ENCODE assay signal across 9 cellular contexts in the genomic region with DNA sequence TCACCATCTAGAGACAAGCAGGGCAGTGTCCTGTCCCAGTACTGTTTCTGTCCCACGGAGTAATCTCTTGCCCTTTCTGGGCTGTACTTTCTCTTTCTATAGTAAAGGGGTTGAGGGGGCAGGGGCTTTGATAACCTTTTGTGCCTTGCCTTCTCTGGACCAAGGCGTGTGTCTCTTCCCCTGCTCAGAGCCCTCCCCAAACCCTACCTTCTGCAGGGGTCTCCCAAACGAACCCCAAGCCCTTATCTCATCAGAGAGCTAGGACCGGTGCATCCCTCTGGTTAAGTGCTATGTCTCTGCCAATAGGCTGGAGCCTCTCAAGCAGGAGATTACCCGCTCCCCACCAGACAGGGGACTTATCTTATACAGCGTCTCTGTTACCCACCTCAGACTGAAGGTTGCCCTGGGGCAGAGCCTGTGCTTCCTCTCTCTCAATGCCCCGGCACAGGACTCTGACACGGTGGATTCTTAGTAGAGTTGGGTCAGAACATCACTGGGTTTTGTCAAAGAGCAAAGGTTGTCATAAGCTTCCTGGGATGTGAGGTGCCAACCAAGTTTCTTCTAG. TPM values are rescaled to one million over a fixed set of nuclear protein-coding genes. Genes with fewer than 3 reads are reported as not detected.
DNase-seq lines count a peak whose midpoint lies in the region; ATAC-seq and TF ChIP-seq lines count a peak whose summit lies in the region.
"Had no signal": no experiment of that assay in that cellular context is flagged by ENCODE, and none has a peak within 500 bp of the region (broad histone marks: within the 10 kb centered on the region; RNA-seq: fewer than 3 reads in every experiment).

No MANE protein-coding gene starts in this region.

- peaks cover 39% of the 10 kb centered on the region for H3K9me1 ChIP-seq in IMR-90 (ENCODE audit: insufficient read depth, low read length)

- peak overlapping the region; percentile 23; the same call in 1 of the 3 replicates for H2BK15ac ChIP-seq in IMR-90 (ENCODE audit: low read depth, low read length)

- peak overlapping the region; percentile 10 for H3K18ac ChIP-seq in IMR-90 (ENCODE audit: low read depth, low read length)

- H3K14ac ChIP-seq in IMR-90 (replicated peaks; ENCODE audit: low read depth, low read length), result peak overlapping the region; percentile 78; the same call in 1 of the 2 replicates

- intact Hi-C loops in IMR-90 (cut with micrococcal nuclease), result loop anchor here (5.0 kb wide), 2 partner anchors 143 to 183 kb away; a partner anchor contains a TSS

- H3K27ac ChIP-seq in IMR-90 (ENCODE audit: insufficient read depth, low read length) (peak overlapping the region; percentile 74), brain microvascular endothelial cell (no peak overlapping the region), mucosa of rectum (ENCODE audit: low read depth in 2 of 2, low read length in 2 of 2) (peak overlapping the region; percentile 62 to 86)

- dilution Hi-C loops in IMR-90 (cut with HindIII; ENCODE audit: low sequenced_read_pairs, unreplicated experiment), result no loop called here

- H4K91ac ChIP-seq in IMR-90 (ENCODE audit: insufficient read depth, low read depth, low read length), result peak overlapping the region; percentile 44; the same call in 1 of the 2 replicates

- CTCF ChIA-PET in AG04449 (lab: Yijun Ruan, JAX) (interaction anchor here (1.3 to 2.4 kb wide), 3 partner anchors 9 to 117 kb away, joined by 3 to 11 read pairs (median 5); no protein-coding TSS in a partner anchor), IMR-90 (lab: Yijun Ruan, JAX) (interaction anchor here (0.7 kb wide), 1 partner anchor 21 kb away, joined by 3 read pairs; no protein-coding TSS in a partner anchor)

- H3K27me3 ChIP-seq in IMR-90 (ENCODE audit: control insufficient read depth, insufficient read depth, low read length), result no peaks in the 10 kb centered on the region
- no peaks in the 10 kb centered on the region for H3K27me3 ChIP-seq in brain microvascular endothelial cell (replicated peaks)
- H3K27me3 ChIP-seq in mucosa of rectum (ENCODE audit: control insufficient read depth in 2 of 2, insufficient read depth in 2 of 2, low read length in 2 of 2), result peaks cover 0 to 6% of the 10 kb centered on the region in 2 donors

- H2BK5ac ChIP-seq in IMR-90 (ENCODE audit: low read depth, low read length, poor library complexity, severe bottlenecking), result peak overlapping the region; percentile 57

- TF ChIP-seq POLR2A in IMR-90 (IDR thresholded peaks at IDR 0.05; ENCODE audit: low read depth, low read length), result no peak

- H3K4me2 ChIP-seq in IMR-90 (ENCODE audit: low read depth, low read length), result peak overlapping the region; percentile 92

- no peak overlapping the region for H2AFZ ChIP-seq in IMR-90 (replicated peaks; ENCODE audit: low read length, poor library complexity)

- no peaks in the 10 kb centered on the region for H3K9me3 ChIP-seq in IMR-90 (ENCODE audit: control insufficient read depth, insufficient read depth, low read length)
- no peaks in the 10 kb centered on the region for H3K9me3 ChIP-seq in mucosa of rectum (ENCODE audit: control insufficient read depth in 2 of 2, low read length in 2 of 2)

- H4K20me1 ChIP-seq in IMR-90 (ENCODE audit: insufficient read depth, low read length), result peaks cover 68% of the 10 kb centered on the region

- H2AK9ac ChIP-seq in IMR-90 (replicated peaks; ENCODE audit: low read depth, low read length, poor library complexity), result peak overlapping the region; percentile 80

- POLR2A ChIA-PET in AG04449 (lab: Yijun Ruan, JAX), result interaction anchor here (0.7 kb wide), 1 partner anchor 61 kb away, joined by 4 read pairs; no protein-coding TSS in a partner anchor
- POLR2A ChIA-PET in IMR-90 (lab: Charles Lee; ENCODE audit: unreplicated experiment), result no interaction called here

- H3K36me3 ChIP-seq in IMR-90 (ENCODE audit: control insufficient read depth, insufficient read depth, low read length) (peaks cover 18% of the 10 kb centered on the region), brain microvascular endothelial cell (replicated peaks) (peaks cover 3% of the 10 kb centered on the region), mucosa of rectum (ENCODE audit: control insufficient read depth in 2 of 2, insufficient read depth in 2 of 2, low read length in 2 of 2) (peaks cover 2 to 3% of the 10 kb centered on the region in 2 donors)

- peak overlapping the region; percentile 37 for H3K4me3 ChIP-seq in AG04449 (ENCODE audit: low read depth, low read length)
- peak overlapping the region; percentile 83 for H3K4me3 ChIP-seq in IMR-90 (ENCODE audit: insufficient read depth, low read depth, low read length)
- peak overlapping the region; percentile 15 for H3K4me3 ChIP-seq in brain microvascular endothelial cell (ENCODE audit: low read depth, low read length)
- peak overlapping the region; percentile 43 to 88 for H3K4me3 ChIP-seq in mucosa of rectum (ENCODE audit: low read length in 2 of 2)

- ATAC-seq in IMR-90 (ENCODE audit: low read depth) (no peak), GM18498 (IDR thresholded peaks at IDR 0.05; ENCODE audit: unreplicated experiment) (no peak), HG03175 (IDR thresholded peaks at IDR 0.05; ENCODE audit: unreplicated experiment) (no peak), GM18907 (IDR thresholded peaks at IDR 0.05; ENCODE audit: unreplicated experiment) (no peak)

- no peak for TF ChIP-seq RAD21 in IMR-90 (IDR thresholded peaks at IDR 0.05; ENCODE audit: low read length)

- peak overlapping the region; percentile 20 for H2BK120ac ChIP-seq in IMR-90 (ENCODE audit: low read depth, low read length)

- H3K4me1 ChIP-seq in IMR-90 (ENCODE audit: control insufficient read depth, insufficient read depth, low read length), result peaks cover 30% of the 10 kb centered on the region
- peaks cover 24 to 32% of the 10 kb centered on the region in 2 donors for H3K4me1 ChIP-seq in mucosa of rectum (ENCODE audit: control insufficient read depth in 2 of 2, insufficient read depth in 2 of 2, low read length in 2 of 2)

- no peak for TF ChIP-seq CTCF in AG04449 (IDR thresholded peaks at IDR 0.05; ENCODE audit: insufficient read depth, low read length, missing control alignments)
- TF ChIP-seq CTCF in IMR-90 (conservative IDR thresholded peaks at IDR 0.05; ENCODE audit: low read depth, low read length), result no peak
- TF ChIP-seq CTCF in brain microvascular endothelial cell (IDR thresholded peaks at IDR 0.05; ENCODE audit: low read depth, low read length, missing control alignments), result no peak

- peaks cover 4 to 76% of the 10 kb centered on the region in 2 experiments; a peak in 2 of 4 replicates for H3K79me1 ChIP-seq in IMR-90 (ENCODE audit: low read depth in 1 of 2, low read length in 2 of 2)

- H2BK20ac ChIP-seq in IMR-90 (ENCODE audit: low read depth, low read length), result no peak overlapping the region

- no TSS peak for BruUV-seq in IMR-90 (replicated peaks; lab: Mats Ljungman, UMichigan)

- H3K9ac ChIP-seq in IMR-90 (ENCODE audit: low read depth, low read length), result peak overlapping the region; percentile 62
- H3K9ac ChIP-seq in mucosa of rectum (ENCODE audit: low read depth in 1 of 2, low read length in 2 of 2), result peak overlapping the region; percentile 44 to 58

- peak overlapping the region; percentile 87 for H3K23ac ChIP-seq in IMR-90 (ENCODE audit: low read depth, low read length)

- H4K8ac ChIP-seq in IMR-90 (ENCODE audit: low read depth in 2 of 2, low read length in 2 of 2), result peak overlapping the region in 1 of 2 experiments; percentile 41; a peak in 2 of 4 replicates

- H3K4ac ChIP-seq in IMR-90 (ENCODE audit: low read depth, low read length), result peak overlapping the region; percentile 46

- peak overlapping the region; percentile 75 for H2AK5ac ChIP-seq in IMR-90 (ENCODE audit: low read depth, low read length)

- no CpG with 5 or more reads among the region's 8 CpGs for WGBS in IMR-90 (ENCODE audit: extremely low coverage in 2 of 2, insufficient read length in 1 of 2), 2 experiments

- H4K5ac ChIP-seq in IMR-90 (ENCODE audit: low read depth, low read length), result no peak overlapping the region

- DNase-seq in AG04449 (ENCODE audit: low read depth, low spot score) (no peak), IMR-90 (no peak), brain microvascular endothelial cell (no peak), LoVo (ENCODE audit: low spot score) (no peak)
- DNase-seq: NCI-H1048 had no signal

- peak overlapping the region; percentile 47 for H3K56ac ChIP-seq in IMR-90 (ENCODE audit: extremely low read depth, insufficient read depth, low read length)

- in situ Hi-C loops in IMR-90 (cut with MboI; ENCODE audit: low sequenced_read_pairs) (loop anchor here (5.0 kb wide), 1 partner anchor 63 kb away; no protein-coding TSS in a partner anchor), brain microvascular endothelial cell (cut with HindIII; ENCODE audit: low pct_ligation_motif_present, low sequenced_read_pairs) (no loop called here)

TF ChIP-seq in IMR-90, 13 proteins besides CTCF, POLR2A, EP300 and RAD21 (continues in another document):
- TF ChIP-seq CHD1 (IDR thresholded peaks at IDR 0.05; ENCODE audit: low read depth, low read length) (no peak), BHLHE40 (IDR thresholded peaks at IDR 0.05; ENCODE audit: low read depth, low read length) (no peak), RCOR1 (IDR thresholded peaks at IDR 0.05; ENCODE audit: insufficient replicate concordance, low read length) (no peak), MAFK (IDR thresholded peaks at IDR 0.05; ENCODE audit: low read depth, low read length) (no peak)
- TF ChIP-seq, protein P1, sequence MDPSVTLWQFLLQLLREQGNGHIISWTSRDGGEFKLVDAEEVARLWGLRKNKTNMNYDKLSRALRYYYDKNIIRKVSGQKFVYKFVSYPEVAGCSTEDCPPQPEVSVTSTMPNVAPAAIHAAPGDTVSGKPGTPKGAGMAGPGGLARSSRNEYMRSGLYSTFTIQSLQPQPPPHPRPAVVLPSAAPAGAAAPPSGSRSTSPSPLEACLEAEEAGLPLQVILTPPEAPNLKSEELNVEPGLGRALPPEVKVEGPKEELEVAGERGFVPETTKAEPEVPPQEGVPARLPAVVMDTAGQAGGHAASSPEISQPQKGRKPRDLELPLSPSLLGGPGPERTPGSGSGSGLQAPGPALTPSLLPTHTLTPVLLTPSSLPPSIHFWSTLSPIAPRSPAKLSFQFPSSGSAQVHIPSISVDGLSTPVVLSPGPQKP (IDR thresholded peaks at IDR 0.05; ENCODE audit: borderline replicate concordance, low read depth, low read length), result no peak

RNA-seq across cellular contexts. Expression of a gene that starts 2.9 kb away (rescaled TPM):
- 18.6 and 19.0 TPM in 2 replicates for total RNA-seq in IMR-90 (2012; rRNA removed)
- polyA plus RNA-seq in IMR-90 (2012; rRNA removed), result 22.5 and 24.6 TPM in 2 replicates
- polyA plus RNA-seq in IMR-90 (2012; cell fraction: cytosol; rRNA removed), result 12.6 and 25.0 TPM in 2 replicates
- polyA plus RNA-seq in IMR-90 (2012; cell fraction: nucleus; rRNA removed; ENCODE audit: low replicate concordance), result 37.2 and 43.5 TPM in 2 replicates

RNA-seq across cellular contexts. Expression of a gene that starts 19.2 kb away (rescaled TPM):
- total RNA-seq in IMR-90 (2012; rRNA removed), result 3.9 and 5.3 TPM in 2 replicates
- 19.2 and 19.9 TPM in 2 replicates for polyA plus RNA-seq in IMR-90 (2012; rRNA removed)
- polyA plus RNA-seq in IMR-90 (2012; cell fraction: cytosol; rRNA removed), result 10.6 and 10.8 TPM in 2 replicates
- 72.6 and 161 TPM in 2 replicates for polyA plus RNA-seq in IMR-90 (2012; cell fraction: nucleus; rRNA removed; ENCODE audit: low replicate concordance)

Comparison
In these comparisons a context has a peak if more than half of its experiments do, and no peak if none do; other contexts are left out.
1. H3K4me3 ChIP-seq: peak in every context shown above with its lines; median percentile 83 in IMR-90; 66 in mucosa of rectum; 37 in AG04449; 15 in brain microvascular endothelial cell.